12 cellular contexts compared by ENCODE assay signal in the genomic region with DNA sequence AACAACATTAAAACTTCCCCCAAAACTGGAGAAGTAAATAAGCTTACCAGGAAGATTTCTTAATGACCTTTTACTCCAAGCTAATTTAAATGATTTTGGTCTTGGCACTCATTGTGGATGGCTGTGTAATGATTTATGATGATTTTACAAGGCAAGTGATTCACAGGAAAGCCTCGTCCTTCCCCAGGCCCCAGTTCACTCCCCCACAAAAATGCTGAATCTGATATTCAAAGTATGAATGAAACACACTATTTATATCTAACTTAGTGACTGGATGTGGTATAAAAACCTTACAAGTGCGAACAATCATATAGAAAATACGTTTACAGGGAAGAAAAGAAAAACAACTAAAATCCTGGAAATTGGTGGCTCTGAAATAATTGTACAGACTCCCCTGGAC. TPM values are rescaled to one million over a fixed set of nuclear protein-coding genes. Genes with fewer than 3 reads are reported as not detected.
A peak's percentile ranks its signal among the peaks of the same experiment; 100 is the strongest.
DNase-seq lines count a peak whose midpoint lies in the region; ATAC-seq, FAIRE-seq and TF ChIP-seq lines count a peak whose summit lies in the region.
"Had no signal": no experiment of that assay in that cellular context is flagged by ENCODE, and none has a peak within 500 bp of the region (broad histone marks: within the 10 kb centered on the region; RNA-seq: fewer than 3 reads in every experiment).

No MANE protein-coding gene starts in this region.

- no peak for TF ChIP-seq POLR2A in A549 (IDR thresholded peaks at IDR 0.05; ENCODE audit: low read length)

- DNase-seq in A549 (ENCODE audit: low read depth in 1 of 2, low spot score in 1 of 2) (peak in 1 of 2 experiments; percentile 9), HT1080 (ENCODE audit: low read depth) (peak; percentile 78), dermis blood vessel endothelial cell (peak; percentile 38), mucosa of descending colon (no peak), DMS153 (lab: John Stamatoyannopoulos, UW) (no peak), SKM-1 (lab: John Stamatoyannopoulos, UW; ENCODE audit: unreplicated experiment) (no peak), NCI-H526 treated with DMSO at 0.1 percent for 48 hours (lab: John Stamatoyannopoulos, UW) (no peak)
- DNase-seq: effector CD8-positive, alpha-beta T cell; mesendoderm; stimulated activated CD4-positive, alpha-beta T cell treated with anti-CD3 and anti-CD28 coated beads, Interleukin-2, amount 100 ng/mL, for 48 hours had no signal

- no peak for TF ChIP-seq RAD21 in A549 (conservative IDR thresholded peaks at IDR 0.05 in 1 of 2, IDR thresholded peaks at IDR 0.05 in 1 of 2)

- CTCF ChIA-PET in A549 (lab: Yijun Ruan, JAX) = interaction anchor here (0.6 kb wide), 1 partner anchor 30 kb away, joined by 4 read pairs; no protein-coding TSS in a partner anchor

- no peak for TF ChIP-seq CTCF in A549 (IDR thresholded peaks at IDR 0.05)
- no peak for TF ChIP-seq CTCF in mucosa of descending colon (IDR thresholded peaks at IDR 0.05)

- H3K4me1 ChIP-seq in A549 (peaks cover 27% of the 10 kb centered on the region), mucosa of descending colon (ENCODE audit: low read depth) (peaks cover 20% of the 10 kb centered on the region)

- no peak overlapping the region for H3K4me3 ChIP-seq in A549
- H3K4me3 ChIP-seq in mucosa of descending colon = no peak overlapping the region

- peak overlapping the region; percentile 64 for H3K4me2 ChIP-seq in A549

- peak overlapping the region; percentile 52 to 81; a peak in 5 of 6 replicates for H3K27ac ChIP-seq in A549

- no peaks in the 10 kb centered on the region for H3K36me3 ChIP-seq in mucosa of descending colon (ENCODE audit: low read depth)

- no peak for TF ChIP-seq EP300 in A549 (IDR thresholded peaks at IDR 0.05)

- intact Hi-C loops in mucosa of descending colon (cut with DNase I, micrococcal nuclease) = no loop called here

- no peak for FAIRE-seq in A549 (lab: Jason Lieb, UNC)
- FAIRE-seq: GM18507 had no signal

- no peaks in the 10 kb centered on the region for H3K9me3 ChIP-seq in A549
- no peaks in the 10 kb centered on the region for H3K9me3 ChIP-seq in mucosa of descending colon

- POLR2A ChIA-PET in A549 (lab: Yijun Ruan, JAX) = no interaction called here

- 18% methylated on average over 3 of the region's 3 CpGs for WGBS in A549 (ENCODE audit: missing lambda C conversion rate)

- ATAC-seq in A549 (peak in 1 of 2 experiments; percentile 59; a peak in 3 of 6 replicates), mucosa of descending colon (peak; percentile 16), HG02571 (IDR thresholded peaks at IDR 0.05; ENCODE audit: unreplicated experiment) (no peak)

TF ChIP-seq in A549, 52 proteins besides CTCF, POLR2A, EP300 and RAD21:
- TF ChIP-seq MAFK (IDR thresholded peaks at IDR 0.05; ENCODE audit: partially characterized antibody) = peak; percentile 43
- no peak for TF ChIP-seq EHMT2 (IDR thresholded peaks at IDR 0.05; ENCODE audit: low read depth)
- TF ChIP-seq, protein P1, sequence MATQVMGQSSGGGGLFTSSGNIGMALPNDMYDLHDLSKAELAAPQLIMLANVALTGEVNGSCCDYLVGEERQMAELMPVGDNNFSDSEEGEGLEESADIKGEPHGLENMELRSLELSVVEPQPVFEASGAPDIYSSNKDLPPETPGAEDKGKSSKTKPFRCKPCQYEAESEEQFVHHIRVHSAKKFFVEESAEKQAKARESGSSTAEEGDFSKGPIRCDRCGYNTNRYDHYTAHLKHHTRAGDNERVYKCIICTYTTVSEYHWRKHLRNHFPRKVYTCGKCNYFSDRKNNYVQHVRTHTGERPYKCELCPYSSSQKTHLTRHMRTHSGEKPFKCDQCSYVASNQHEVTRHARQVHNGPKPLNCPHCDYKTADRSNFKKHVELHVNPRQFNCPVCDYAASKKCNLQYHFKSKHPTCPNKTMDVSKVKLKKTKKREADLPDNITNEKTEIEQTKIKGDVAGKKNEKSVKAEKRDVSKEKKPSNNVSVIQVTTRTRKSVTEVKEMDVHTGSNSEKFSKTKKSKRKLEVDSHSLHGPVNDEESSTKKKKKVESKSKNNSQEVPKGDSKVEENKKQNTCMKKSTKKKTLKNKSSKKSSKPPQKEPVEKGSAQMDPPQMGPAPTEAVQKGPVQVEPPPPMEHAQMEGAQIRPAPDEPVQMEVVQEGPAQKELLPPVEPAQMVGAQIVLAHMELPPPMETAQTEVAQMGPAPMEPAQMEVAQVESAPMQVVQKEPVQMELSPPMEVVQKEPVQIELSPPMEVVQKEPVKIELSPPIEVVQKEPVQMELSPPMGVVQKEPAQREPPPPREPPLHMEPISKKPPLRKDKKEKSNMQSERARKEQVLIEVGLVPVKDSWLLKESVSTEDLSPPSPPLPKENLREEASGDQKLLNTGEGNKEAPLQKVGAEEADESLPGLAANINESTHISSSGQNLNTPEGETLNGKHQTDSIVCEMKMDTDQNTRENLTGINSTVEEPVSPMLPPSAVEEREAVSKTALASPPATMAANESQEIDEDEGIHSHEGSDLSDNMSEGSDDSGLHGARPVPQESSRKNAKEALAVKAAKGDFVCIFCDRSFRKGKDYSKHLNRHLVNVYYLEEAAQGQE (IDR thresholded peaks at IDR 0.05) = no peak
- no peak for TF ChIP-seq HEYL (CRISPR knock-in tag; IDR thresholded peaks at IDR 0.05)
- no peak for TF ChIP-seq KDM5A (IDR thresholded peaks at IDR 0.05)
- TF ChIP-seq KDM1A (IDR thresholded peaks at IDR 0.05; ENCODE audit: low read depth) = no peak
- no peak for TF ChIP-seq HOXB5 (CRISPR knock-in tag; IDR thresholded peaks at IDR 0.05)

RNA-seq across cellular contexts. Expression of a gene that starts 49.8 kb away (rescaled TPM):
- polyA plus RNA-seq in A549 (2011; rRNA removed) (2.9 and 3.9 TPM in 2 replicates), A549 (2017; fragmentation: RNase III; extraction: RNeasy Plus Mini Kit Qiagen cat#74134 plus additional on column Dnase treatment) (3.2 to 4.9 TPM (median 4.3 TPM) in 3 replicates)
- 1.4 and 2.3 TPM in 2 replicates for polyA plus RNA-seq in A549 (2012; cell fraction: cytosol; rRNA removed)
- 5.1 and 6.8 TPM in 2 replicates for polyA plus RNA-seq in A549 (2012; cell fraction: nucleus; rRNA removed)
- polyA minus RNA-seq in A549 (2011; rRNA and poly(A)+ RNA removed) = 4.5 and 11.1 TPM in 2 replicates
- total RNA-seq in HT1080 (2014; rRNA removed; shearing (Covaris generic)) = 4.0 and 5.3 TPM in 2 replicates
- polyA plus RNA-seq in HT1080 (2015; cell fraction: cytosol; rRNA removed) = 4.2 and 5.4 TPM in 2 replicates
- 8.9 and 11.3 TPM in 2 replicates for polyA plus RNA-seq in HT1080 (2015; cell fraction: nucleus; rRNA removed)
- total RNA-seq in dermis blood vessel endothelial cell (12.3 and 13.2 TPM in 2 replicates), mucosa of descending colon (10 to 100 TPM; 22.0 to 47.9 (median 23.2) TPM)

Comparison
In these comparisons a context has a peak if more than half of its experiments do, and no peak if none do; other contexts are left out.
1. DNase-seq: peak in HT1080 (single experiment) and dermis blood vessel endothelial cell (single experiment); none in mucosa of descending colon (0 of 3), DMS153 (single experiment), SKM-1 (single experiment) and NCI-H526 treated with DMSO at 0.1 percent for 48 hours (single experiment).